30 cellular contexts compared by ENCODE assay signal in genomic region chr3:151322549-151322948, GRCh38. TPM values are rescaled to one million over a fixed set of nuclear protein-coding genes. Genes with fewer than 3 reads are reported as not detected.
"Had no signal": no experiment of that assay in that cellular context is flagged by ENCODE, and none has a peak within 500 bp of the region (broad histone marks: within the 10 kb centered on the region; RNA-seq: fewer than 3 reads in every experiment).

No MANE protein-coding gene starts in this region.

- H3K9me3 ChIP-seq: ascending aorta, body of pancreas had no signal

- H3K27ac Mint-ChIP-seq: activated CD8-positive, alpha-beta T cell treated with anti-CD3 and anti-CD28 coated beads, Interleukin-2, amount 10 ng/mL, durations not matched to agents 7 days and 5 days; activated naive CD4-positive, alpha-beta T cell treated with anti-CD3 and anti-CD28 coated beads, Interleukin-2, amount 50 U/mL, for 72 hours; activated naive CD8-positive, alpha-beta T cell treated with anti-CD3 and anti-CD28 coated beads, Interleukin-2, amount 50 U/mL, for 24 hours; IgD-negative memory B cell had no signal

- H3K4me3 ChIP-seq: ascending aorta, body of pancreas, cardiac muscle cell had no signal

- H3K36me3 ChIP-seq: ascending aorta, cardiac muscle cell, WERI-Rb-1 had no signal

- H3K4me3 Mint-ChIP-seq: activated CD8-positive, alpha-beta T cell treated with anti-CD3 and anti-CD28 coated beads, Interleukin-2, amount 10 ng/mL, durations not matched to agents 7 days and 5 days; activated naive CD8-positive, alpha-beta T cell treated with anti-CD3 and anti-CD28 coated beads, Interleukin-2, amount 50 U/mL, for 24 hours; IgD-negative memory B cell had no signal

- DNase-seq: activated CD4-positive, alpha-beta T cell treated with anti-CD3 and anti-CD28 coated beads for 4 hours; activated CD4-positive, alpha-beta T cell treated with anti-CD3 and anti-CD28 coated beads, Interleukin-2, amount 50 U/mL, for 4 hours; activated CD8-positive, alpha-beta memory T cell treated with anti-CD3 and anti-CD28 coated beads, Interleukin-2, amount 50 U/mL, for 48 hours; activated CD8-positive, alpha-beta T cell treated with anti-CD3 and anti-CD28 coated beads, Interleukin-2, amount 10 ng/mL, durations not matched to agents 7 days and 5 days; activated effector memory CD4-positive, alpha-beta T cell treated with anti-CD3 and anti-CD28 coated beads, Interleukin-2, amount 50 U/mL, for 16 hours; activated naive CD4-positive, alpha-beta T cell treated with Interleukin-2 at 50 U/mL for 16 hours; activated naive CD8-positive, alpha-beta T cell treated with anti-CD3 and anti-CD28 coated beads, Interleukin-2, amount 50 U/mL, for 24 hours; activated T-cell treated with anti-CD3 and anti-CD28 coated beads, Interleukin-2, amount 50 U/mL, for 1 hour; amniotic stem cell; body of pancreas; KG1; NCI-H1092 treated with DMSO at 0.1 percent for 48 hours; NCI-H1436; NCI-H1694 treated with DMSO at 0.1 percent for 48 hours; NCI-H2029 treated with DMSO at 0.1 percent for 48 hours; NCI-H345; NCI-H510A; NCI-H526 treated with DMSO at 0.1 percent for 48 hours; NCI-H82; PC-3; SIG-M5; T-helper 1 cell; WERI-Rb-1 had no signal

- H3K9me3 Mint-ChIP-seq: activated naive CD8-positive, alpha-beta T cell treated with anti-CD3 and anti-CD28 coated beads, Interleukin-2, amount 50 U/mL, for 24 hours; IgD-negative memory B cell had no signal

- H3K4me1 Mint-ChIP-seq: IgD-negative memory B cell had no signal

- H3K27me3 ChIP-seq: ascending aorta, body of pancreas, cardiac muscle cell had no signal

- H3K4me1 ChIP-seq: ascending aorta, body of pancreas had no signal

- H3K36me3 Mint-ChIP-seq: IgD-negative memory B cell had no signal

- ATAC-seq: activated CD8-positive, alpha-beta T cell treated with anti-CD3 and anti-CD28 coated beads, Interleukin-2, amount 10 ng/mL, durations not matched to agents 7 days and 5 days; activated naive CD8-positive, alpha-beta T cell treated with anti-CD3 and anti-CD28 coated beads, Interleukin-2, amount 50 U/mL, for 24 hours; body of pancreas; PC-3 had no signal

- H3K27ac ChIP-seq: ascending aorta, body of pancreas, cardiac muscle cell, WERI-Rb-1 had no signal

RNA-seq across cellular contexts. Expression of gene GPR87, which starts 5.9 kb away (rescaled TPM):
- total RNA-seq: activated CD8-positive, alpha-beta T cell treated with anti-CD3 and anti-CD28 coated beads, Interleukin-2, amount 10 ng/mL, durations not matched to agents 7 days and 5 days; ascending aorta; body of pancreas; cardiac muscle cell; LHCN-M2 had no signal

RNA-seq across cellular contexts. Expression of gene P2RY13, which starts 6.8 kb away (rescaled TPM):
- total RNA-seq: activated CD8-positive, alpha-beta T cell treated with anti-CD3 and anti-CD28 coated beads, Interleukin-2, amount 10 ng/mL, durations not matched to agents 7 days and 5 days; activated naive CD4-positive, alpha-beta T cell treated with anti-CD3 and anti-CD28 coated beads, Interleukin-2, amount 50 U/mL, for 72 hours; cardiac muscle cell; LHCN-M2; M059J; PC-3; T-helper 2 cell treated with Interferon-gamma antibody and Interleukin-4, amounts not matched to agents 100 ng/mL and 5 ng/mL, for 36 hours had no signal

RNA-seq across cellular contexts. Expression of gene P2RY14, which starts 44.2 kb away (rescaled TPM):
- total RNA-seq: LHCN-M2, M059J, PC-3 had no signal
